10 cellular contexts compared by ENCODE assay signal in the genomic region with DNA sequence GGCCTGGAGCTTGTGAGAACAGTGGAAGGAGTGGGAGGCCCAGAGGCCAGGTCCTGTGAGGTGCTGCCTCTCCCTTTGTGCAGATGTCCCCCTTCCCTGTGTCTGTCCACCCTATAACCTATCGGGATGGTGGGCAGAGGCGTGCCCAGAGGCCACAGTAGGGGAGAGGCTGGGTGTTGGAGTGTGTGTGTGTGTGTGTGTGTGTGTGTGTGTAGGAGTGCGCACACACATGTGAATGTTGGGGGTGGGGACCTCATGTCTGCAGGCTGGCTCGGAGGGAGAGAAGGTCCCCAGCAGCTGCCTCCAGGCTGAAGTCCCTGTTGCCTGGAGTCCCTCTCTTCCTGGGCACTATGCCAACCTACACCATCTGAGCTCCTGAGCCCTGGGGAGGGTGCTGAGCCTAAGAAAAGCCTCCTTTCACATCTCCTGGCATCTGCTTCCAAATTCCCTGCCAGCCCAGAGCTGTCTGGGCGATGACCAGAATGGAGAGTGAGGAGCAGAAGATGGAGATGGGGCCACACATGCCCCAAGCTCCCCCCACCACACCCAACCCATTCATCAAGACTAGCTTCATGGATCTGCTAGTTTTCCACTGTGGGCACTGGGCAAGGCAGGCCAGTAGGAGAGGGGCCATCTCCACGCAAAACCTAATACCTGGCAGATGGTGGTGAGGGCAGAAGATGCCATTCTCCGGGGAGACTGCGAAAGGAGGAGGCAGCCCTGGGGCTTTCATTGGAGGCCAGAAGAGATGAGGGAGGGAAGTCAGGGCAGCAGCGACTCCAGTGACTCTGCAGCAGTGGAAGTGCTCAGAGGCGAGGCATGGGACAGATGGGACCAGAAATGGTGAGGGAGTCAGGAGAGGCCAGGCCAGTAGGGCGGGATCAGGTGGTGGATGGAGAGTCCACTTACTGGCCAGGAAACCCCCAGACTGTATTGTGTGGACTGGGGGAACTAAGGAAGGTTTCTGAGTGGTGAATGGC. TPM values are rescaled to one million over a fixed set of nuclear protein-coding genes. Genes with fewer than 3 reads are reported as not detected.
A peak's percentile ranks its signal among the peaks of the same experiment; 100 is the strongest.
DNase-seq lines count a peak whose midpoint lies in the region; ATAC-seq, FAIRE-seq and TF ChIP-seq lines count a peak whose summit lies in the region.
"Had no signal": no experiment of that assay in that cellular context is flagged by ENCODE, and none has a peak within 500 bp of the region (broad histone marks: within the 10 kb centered on the region; RNA-seq: fewer than 3 reads in every experiment).

No MANE protein-coding gene starts in this region.

- POLR2A ChIA-PET in A549 (lab: Yijun Ruan, JAX) (interaction anchor here (1.0 kb wide), 2 partner anchors 7 to 16 kb away, joined by 3 to 5 read pairs; no protein-coding TSS in a partner anchor), SK-N-SH (lab: Yijun Ruan, JAX) (interaction anchor here (0.6 to 1.5 kb wide), 4 partner anchors 8 to 15 kb away, joined by 3 to 4 read pairs (median 3); no protein-coding TSS in a partner anchor)

- no peaks in the 10 kb centered on the region for H3K9me2 ChIP-seq in SK-N-SH

- H3K9ac ChIP-seq in SK-N-SH = no peak overlapping the region

- H3F3A ChIP-seq in SK-N-SH (replicated peaks; ENCODE audit: insufficient read depth) = no peaks in the 10 kb centered on the region

- TF ChIP-seq RAD21 in A549 (conservative IDR thresholded peaks at IDR 0.05 in 1 of 2, IDR thresholded peaks at IDR 0.05 in 1 of 2) (no peak), SK-N-SH (IDR thresholded peaks at IDR 0.05; ENCODE audit: low read length) (no peak)

- H3K36me3 ChIP-seq in SK-N-SH (replicated peaks in 1 of 2; ENCODE audit: control insufficient read depth in 1 of 2, insufficient read depth in 2 of 2, low read length in 1 of 2) = no peaks in the 10 kb centered on the region

- 87% methylated on average over 11 of the region's 11 CpGs for WGBS in A549 (ENCODE audit: missing lambda C conversion rate)
- WGBS in SK-N-SH (ENCODE audit: low lambda C conversion rate) = 79% methylated on average over 11 of the region's 11 CpGs

- H3K27ac ChIP-seq in A549 (peak overlapping the region in 1 of 2 experiments; percentile 94; a peak in 4 of 6 replicates), SK-N-SH (ENCODE audit: low read depth in 2 of 2, low read length in 1 of 2) (peak overlapping the region in 1 of 2 experiments; percentile 70; a peak in 2 of 4 replicates)

- H3K27ac Mint-ChIP-seq in mesothelial cell of epicardium (peak overlapping the region; percentile 87), T-helper 17 cell (no peak overlapping the region)

- no peak overlapping the region for H3K4me3 Mint-ChIP-seq in mesothelial cell of epicardium
- H3K4me3 Mint-ChIP-seq in T-helper 17 cell = no peak overlapping the region

- H2AFZ ChIP-seq in SK-N-SH (ENCODE audit: low read depth) = no peak overlapping the region

- H3K79me2 ChIP-seq in SK-N-SH (ENCODE audit: insufficient read depth) = no peaks in the 10 kb centered on the region

- H3K9me3 Mint-ChIP-seq in mesothelial cell of epicardium = no peaks in the 10 kb centered on the region

- no peaks in the 10 kb centered on the region for H4K20me1 ChIP-seq in SK-N-SH (ENCODE audit: insufficient read depth)

- peaks cover 35% of the 10 kb centered on the region for H3K4me1 ChIP-seq in A549
- peaks cover 0 to 58% of the 10 kb centered on the region in 2 experiments; a peak in 1 of 4 replicates for H3K4me1 ChIP-seq in SK-N-SH (ENCODE audit: control insufficient read depth in 1 of 2, insufficient read depth in 2 of 2, low read depth in 1 of 2, low read length in 1 of 2)

- TF ChIP-seq CTCF in A549 (IDR thresholded peaks at IDR 0.05) = no peak
- no peak for TF ChIP-seq CTCF in SK-N-SH (IDR thresholded peaks at IDR 0.05)
- no peak for TF ChIP-seq CTCF in mesothelial cell of epicardium (IDR thresholded peaks at IDR 0.05; ENCODE audit: unreplicated experiment)

- H3K36me3 Mint-ChIP-seq in mesothelial cell of epicardium (no peaks in the 10 kb centered on the region), T-helper 17 cell (ENCODE audit: low read depth) (peaks cover 2% of the 10 kb centered on the region)

- TF ChIP-seq EP300 in A549 (IDR thresholded peaks at IDR 0.05) (no peak), SK-N-SH (IDR thresholded peaks at IDR 0.05; ENCODE audit: borderline replicate concordance in 1 of 2, low read depth in 1 of 2, low read length in 1 of 2) (no peak)

- CTCF ChIA-PET in A549 (lab: Yijun Ruan, JAX) (interaction anchor here (1.2 to 4.2 kb wide), 5 partner anchors 12 to 135 kb away, joined by 4 to 23 read pairs (median 5); no protein-coding TSS in a partner anchor), SK-N-SH (lab: Yijun Ruan, JAX) (interaction anchor here (0.6 to 8.2 kb wide), 15 partner anchors 12 to 135 kb away, joined by 3 to 70 read pairs (median 3); partner anchors contain the start of gene KCNK3)

- H3K4me2 ChIP-seq in A549 = peak overlapping the region; percentile 18; the same call in 1 of the 3 replicates
- no peak overlapping the region for H3K4me2 ChIP-seq in SK-N-SH

- H3K4me3 ChIP-seq in A549 = no peak overlapping the region
- no peak overlapping the region for H3K4me3 ChIP-seq in SK-N-SH (ENCODE audit: low read depth in 2 of 2, low read length in 1 of 2)

- no peaks in the 10 kb centered on the region for H3K9me3 ChIP-seq in A549
- no peaks in the 10 kb centered on the region for H3K9me3 ChIP-seq in SK-N-SH
- H3K9me3 ChIP-seq in T-helper 17 cell (ENCODE audit: control insufficient read depth, low read length, poor library complexity, severe bottlenecking) = no peaks in the 10 kb centered on the region

- no peak for TF ChIP-seq POLR2A in A549 (IDR thresholded peaks at IDR 0.05; ENCODE audit: low read length)

- H3K27me3 Mint-ChIP-seq in mesothelial cell of epicardium (ENCODE audit: low read depth) = no peaks in the 10 kb centered on the region
- H3K27me3 Mint-ChIP-seq in T-helper 17 cell = peaks cover 35% of the 10 kb centered on the region

- no peak for FAIRE-seq in A549 (lab: Jason Lieb, UNC)

- no peaks in the 10 kb centered on the region for H3K27me3 ChIP-seq in SK-N-SH (ENCODE audit: insufficient read depth)

- ATAC-seq in A549 = peak; percentile 18 to 24; a peak in 3 of 6 replicates
- no peak for ATAC-seq in GM19463 (IDR thresholded peaks at IDR 0.05; ENCODE audit: unreplicated experiment)
- ATAC-seq in GM18861 (IDR thresholded peaks at IDR 0.05; ENCODE audit: unreplicated experiment) = no peak
- no peak for ATAC-seq in T-helper 17 cell

- DNase-seq in A549 (ENCODE audit: low read depth in 1 of 2, low spot score in 1 of 2) = no peak
- DNase-seq in NCI-H128 (lab: John Stamatoyannopoulos, UW; ENCODE audit: unreplicated experiment) = peak; percentile 48
- peak; percentile 81 for DNase-seq in SK-N-SH
- no peak for DNase-seq in mesothelial cell of epicardium (ENCODE audit: low spot score in 2 of 2, unreplicated experiment in 2 of 2)
- DNase-seq in activated CD4-positive, alpha-beta T cell treated with anti-CD3 and anti-CD28 coated beads, Interleukin-2, amount 50 U/mL, for 1 hour = no peak
- no peak for DNase-seq in T-helper 17 cell
- DNase-seq: activated CD8-positive, alpha-beta memory T cell treated with anti-CD3 and anti-CD28 coated beads, Interleukin-2, amount 50 U/mL, for 48 hours; central memory CD4-positive, alpha-beta T cell had no signal

- H3K4me1 Mint-ChIP-seq in mesothelial cell of epicardium = peaks cover 53% of the 10 kb centered on the region
- no peaks in the 10 kb centered on the region for H3K4me1 Mint-ChIP-seq in T-helper 17 cell

TF ChIP-seq in A549, 52 proteins besides CTCF, POLR2A, EP300 and RAD21 (continues in another document):
- no peak for TF ChIP-seq JUNB (IDR thresholded peaks at IDR 0.05)
- TF ChIP-seq BCL3 (IDR thresholded peaks at IDR 0.05) = no peak

TF ChIP-seq in SK-N-SH, 30 proteins besides CTCF, POLR2A, EP300 and RAD21 (continues in another document):
- no peak for TF ChIP-seq RXRA (IDR thresholded peaks at IDR 0.05; ENCODE audit: borderline replicate concordance, low read depth)
- TF ChIP-seq EZH2phosphoT487 (IDR thresholded peaks at IDR 0.05; ENCODE audit: borderline replicate concordance, low read depth) = no peak
- TF ChIP-seq RFX5 (IDR thresholded peaks at IDR 0.05; ENCODE audit: low read length) = no peak
- no peak for TF ChIP-seq TAF1 (IDR thresholded peaks at IDR 0.05; ENCODE audit: borderline replicate concordance, low read depth, low read length)
- TF ChIP-seq PBX3 (IDR thresholded peaks at IDR 0.05) = no peak

RNA-seq across cellular contexts. Expression of gene KCNK3, which starts 20.3 kb away (rescaled TPM):
- polyA plus RNA-seq in A549 (2011; rRNA removed) (2.8 and 3.5 TPM in 2 replicates), A549 (2017; fragmentation: RNase III; extraction: RNeasy Plus Mini Kit Qiagen cat#74134 plus additional on column Dnase treatment) (1.6 to 3.4 TPM (median 2.4 TPM) in 3 replicates), SK-N-SH (2012; rRNA removed) (0.16 and 0.31 TPM in 2 replicates)
- polyA plus RNA-seq in A549 (2012; cell fraction: cytosol; rRNA removed) = 2.0 and 3.4 TPM in 2 replicates
- 1.7 and 2.9 TPM in 2 replicates for polyA plus RNA-seq in A549 (2012; cell fraction: nucleus; rRNA removed)
- 4.1 TPM in 2 replicates for polyA minus RNA-seq in A549 (2011; rRNA and poly(A)+ RNA removed)
- polyA plus RNA-seq in SK-N-SH (2012; cell fraction: cytosol; rRNA removed) = 0.06 and 0.24 TPM in 2 replicates
- 0.04 and 0.27 TPM in 2 replicates for polyA plus RNA-seq in SK-N-SH (2012; cell fraction: nucleus; rRNA removed)
- total RNA-seq in mesothelial cell of epicardium (6.3 to 6.9 TPM (median 6.6 TPM) in 3 replicates), T-helper 17 cell (not detected)

RNA-seq across cellular contexts. Expression of gene SLC35F6, which starts 51.3 kb away (rescaled TPM):
- polyA plus RNA-seq in A549 (2011; rRNA removed) (41.3 and 55.7 TPM in 2 replicates), A549 (2017; fragmentation: RNase III; extraction: RNeasy Plus Mini Kit Qiagen cat#74134 plus additional on column Dnase treatment) (40.1 to 47.6 TPM (median 46.9 TPM) in 3 replicates), SK-N-SH (2012; rRNA removed) (15.9 and 16.0 TPM in 2 replicates)
- polyA plus RNA-seq in A549 (2012; cell fraction: cytosol; rRNA removed) = 23.7 and 38.0 TPM in 2 replicates
- polyA plus RNA-seq in A549 (2012; cell fraction: nucleus; rRNA removed) = 33.1 and 35.8 TPM in 2 replicates
- 111 and 126 TPM in 2 replicates for polyA minus RNA-seq in A549 (2011; rRNA and poly(A)+ RNA removed)
- 8.3 and 12.6 TPM in 2 replicates for polyA plus RNA-seq in SK-N-SH (2012; cell fraction: cytosol; rRNA removed)
- 10.6 and 12.1 TPM in 2 replicates for polyA plus RNA-seq in SK-N-SH (2012; cell fraction: nucleus; rRNA removed)
- total RNA-seq in mesothelial cell of epicardium (25.2 to 26.8 TPM (median 26.0 TPM) in 3 replicates), T-helper 17 cell (10 to 100 TPM; 14.9 to 16.0 TPM)

Comparison
In these comparisons a context has a peak if more than half of its experiments do, and no peak if none do; other contexts are left out.
1. ATAC-seq: peak in A549 (2 of 2); none in GM19463 (single experiment), GM18861 (single experiment) and T-helper 17 cell (single experiment).
2. DNase-seq: peak in NCI-H128 (single experiment) and SK-N-SH (single experiment); none in A549 (0 of 2), mesothelial cell of epicardium (0 of 2), activated CD4-positive, alpha-beta T cell treated with anti-CD3 and anti-CD28 coated beads, Interleukin-2, amount 50 U/mL, for 1 hour (single experiment) and T-helper 17 cell (0 of 3).
3. Of the 12 proteins assayed by ChIP-seq in both A549 and SK-N-SH: peak only in A549: none; only in SK-N-SH: RCOR1; in both: none; in neither: 11.